In the genomic region with DNA sequence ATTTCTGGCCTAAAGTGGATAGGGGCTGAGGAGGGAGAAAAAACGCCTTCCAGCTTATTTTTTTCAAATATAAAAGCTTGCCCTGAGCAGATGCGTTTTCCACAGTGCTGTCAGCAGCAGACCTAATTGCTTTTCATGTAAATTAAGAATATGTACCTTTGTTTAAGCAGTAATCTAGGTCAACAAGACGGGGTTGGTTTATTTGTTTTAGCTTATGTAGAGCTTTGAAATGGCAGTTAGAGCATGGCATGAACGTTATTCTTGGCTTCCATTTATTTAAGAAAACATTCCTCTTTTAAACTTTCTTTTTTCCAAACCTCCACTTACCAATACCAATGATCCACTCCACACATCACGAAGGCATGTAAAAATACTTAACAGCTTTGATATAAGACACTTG, we compare ENCODE assay signal across 1 cellular context.
TF ChIP-seq lines count a peak whose summit lies in the region.

No MANE protein-coding gene starts in this region.

TF ChIP-seq in IMR-90, 13 proteins besides CTCF, POLR2A, EP300 and RAD21 (continued from another document):
- TF ChIP-seq, protein P1, sequence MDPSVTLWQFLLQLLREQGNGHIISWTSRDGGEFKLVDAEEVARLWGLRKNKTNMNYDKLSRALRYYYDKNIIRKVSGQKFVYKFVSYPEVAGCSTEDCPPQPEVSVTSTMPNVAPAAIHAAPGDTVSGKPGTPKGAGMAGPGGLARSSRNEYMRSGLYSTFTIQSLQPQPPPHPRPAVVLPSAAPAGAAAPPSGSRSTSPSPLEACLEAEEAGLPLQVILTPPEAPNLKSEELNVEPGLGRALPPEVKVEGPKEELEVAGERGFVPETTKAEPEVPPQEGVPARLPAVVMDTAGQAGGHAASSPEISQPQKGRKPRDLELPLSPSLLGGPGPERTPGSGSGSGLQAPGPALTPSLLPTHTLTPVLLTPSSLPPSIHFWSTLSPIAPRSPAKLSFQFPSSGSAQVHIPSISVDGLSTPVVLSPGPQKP (IDR thresholded peaks at IDR 0.05; ENCODE audit: borderline replicate concordance, low read depth, low read length), result no peak
- TF ChIP-seq RCOR1 (IDR thresholded peaks at IDR 0.05; ENCODE audit: insufficient replicate concordance, low read length), result no peak
- no peak for TF ChIP-seq NFE2L2 (IDR thresholded peaks at IDR 0.05; ENCODE audit: low read depth, low read length)
- no peak for TF ChIP-seq FOS (IDR thresholded peaks at IDR 0.05; ENCODE audit: low read depth, low read length)
- TF ChIP-seq CHD1 (IDR thresholded peaks at IDR 0.05; ENCODE audit: low read depth, low read length), result no peak
